ENCODE assay signal across 16 cellular contexts in genomic region chr17:70886648-70887047, GRCh38.
DNase-seq lines count a peak whose midpoint lies in the region; ATAC-seq and TF ChIP-seq lines count a peak whose summit lies in the region.
"Had no signal": no experiment of that assay in that cellular context is flagged by ENCODE, and none has a peak within 500 bp of the region (broad histone marks: within the 10 kb centered on the region; RNA-seq: fewer than 3 reads in every experiment).

No MANE protein-coding gene starts in this region.

- H4K8ac ChIP-seq in mesendoderm (ENCODE audit: low read depth, low read length): no peak overlapping the region

- H3K9me3 ChIP-seq in SK-N-SH: no peaks in the 10 kb centered on the region
- H3K9me3 ChIP-seq: BLaER1, Caco-2 had no signal

- no peak overlapping the region for H3K23ac ChIP-seq in mesendoderm (ENCODE audit: low read length)

- H3K36me3 ChIP-seq in SK-N-SH (replicated peaks in 1 of 2; ENCODE audit: control insufficient read depth in 1 of 2, insufficient read depth in 2 of 2, low read length in 1 of 2): no peaks in the 10 kb centered on the region
- H3K36me3 ChIP-seq in mesendoderm (ENCODE audit: control insufficient read depth, insufficient read depth, low read length): no peaks in the 10 kb centered on the region
- H3K36me3 ChIP-seq: BLaER1 had no signal

- no peaks in the 10 kb centered on the region for H3K79me1 ChIP-seq in mesendoderm (ENCODE audit: low read length)

- no peak overlapping the region for H3K9ac ChIP-seq in SK-N-SH
- H3K9ac ChIP-seq in mesendoderm (ENCODE audit: low read length): no peak overlapping the region
- H3K9ac ChIP-seq: BLaER1 had no signal

- no peak overlapping the region for H2BK120ac ChIP-seq in mesendoderm (ENCODE audit: low read depth, low read length)

- no peaks in the 10 kb centered on the region for H3F3A ChIP-seq in SK-N-SH (replicated peaks; ENCODE audit: insufficient read depth)

- H2BK15ac ChIP-seq in mesendoderm (replicated peaks; ENCODE audit: low read depth): no peak overlapping the region

- no peaks in the 10 kb centered on the region for H4K20me1 ChIP-seq in SK-N-SH (ENCODE audit: insufficient read depth)
- H4K20me1 ChIP-seq: BLaER1 had no signal

- H3K4me3 ChIP-seq in SK-N-SH (ENCODE audit: low read depth in 2 of 2, low read length in 1 of 2) (no peak overlapping the region), mesendoderm (ENCODE audit: low read length) (no peak overlapping the region)
- H3K4me3 ChIP-seq: BLaER1, GM23338 had no signal

- ATAC-seq in left ventricle myocardium superior (no peak), HG03432 (IDR thresholded peaks at IDR 0.05; ENCODE audit: unreplicated experiment) (no peak)
- ATAC-seq: CD8-positive, alpha-beta T cell; GM23338; HCT116 had no signal

- no peak overlapping the region for H3K4ac ChIP-seq in mesendoderm (ENCODE audit: low read depth, low read length)

- peak in 1 of 2 experiments; percentile 53; a peak in 1 of 4 replicates for TF ChIP-seq EP300 in SK-N-SH (IDR thresholded peaks at IDR 0.05; ENCODE audit: borderline replicate concordance in 1 of 2, low read depth in 1 of 2, low read length in 1 of 2)

- no peak for TF ChIP-seq CTCF in SK-N-SH (IDR thresholded peaks at IDR 0.05)

- H3K4me2 ChIP-seq in SK-N-SH (no peak overlapping the region), mesendoderm (ENCODE audit: low read length) (no peak overlapping the region)
- H3K4me2 ChIP-seq: BLaER1, GM23338 had no signal

- WGBS in SK-N-SH (ENCODE audit: low lambda C conversion rate): 8% methylated on average over 2 of the region's 2 CpGs
- WGBS in mesendoderm (ENCODE audit: extremely low coverage, insufficient coverage, low lambda C conversion rate): no CpG with 5 or more reads among the region's 2 CpGs

- H3K9me2 ChIP-seq in SK-N-SH: no peaks in the 10 kb centered on the region

- H2AK5ac ChIP-seq in mesendoderm (ENCODE audit: low read length): no peak overlapping the region

- H2BK5ac ChIP-seq in mesendoderm (ENCODE audit: low read length): no peak overlapping the region

- no peak overlapping the region for H2AFZ ChIP-seq in SK-N-SH (ENCODE audit: low read depth)
- H2AFZ ChIP-seq: GM23338 had no signal

- H3K79me2 ChIP-seq in SK-N-SH (ENCODE audit: insufficient read depth) (no peaks in the 10 kb centered on the region), mesendoderm (ENCODE audit: control insufficient read depth, insufficient read depth, low read length) (no peaks in the 10 kb centered on the region)

- TF ChIP-seq RAD21 in SK-N-SH (IDR thresholded peaks at IDR 0.05; ENCODE audit: low read length): no peak

- H3K27ac ChIP-seq in SK-N-SH (ENCODE audit: low read depth in 2 of 2, low read length in 1 of 2) (no peak overlapping the region), mesendoderm (ENCODE audit: low read depth, low read length) (no peak overlapping the region)
- H3K27ac ChIP-seq: BLaER1, C4-2B had no signal

- CTCF ChIA-PET in SK-N-SH (lab: Yijun Ruan, JAX): interaction anchor here (0.7 to 1.4 kb wide), 2 partner anchors 17 to 120 kb away, joined by 3 to 7 read pairs; no protein-coding TSS in a partner anchor

- peak; percentile 3 for DNase-seq in DMS 273 treated with DMSO at 0.1 percent for 48 hours (lab: John Stamatoyannopoulos, UW)
- no peak for DNase-seq in SK-N-SH
- DNase-seq in mesendoderm: peak; percentile 52
- no peak for DNase-seq in left ventricle myocardium superior
- no peak for DNase-seq in mucosa of gallbladder (ENCODE audit: low spot score)
- DNase-seq: Caco-2; CD4-positive, CD25-positive, alpha-beta regulatory T cell; CD8-positive, alpha-beta T cell; DMS79 treated with DMSO at 0.1 percent for 48 hours; GF-D8; H9 had no signal

- POLR2A ChIA-PET in SK-N-SH (lab: Yijun Ruan, JAX): no interaction called here

- intact Hi-C loops in left ventricle myocardium superior (cut with micrococcal nuclease): no loop called here

- H3K56ac ChIP-seq in mesendoderm (ENCODE audit: low read length): no peak overlapping the region

- no peak overlapping the region for H3K18ac ChIP-seq in mesendoderm (ENCODE audit: low read length)

- H4K5ac ChIP-seq in mesendoderm (ENCODE audit: low read length): no peak overlapping the region

- H3K4me1 ChIP-seq in SK-N-SH (ENCODE audit: control insufficient read depth in 1 of 2, insufficient read depth in 2 of 2, low read depth in 1 of 2, low read length in 1 of 2) (peaks cover 0 to 2% of the 10 kb centered on the region in 2 experiments; a peak in 1 of 4 replicates), mesendoderm (ENCODE audit: control insufficient read depth, low read depth, low read length) (no peaks in the 10 kb centered on the region)
- H3K4me1 ChIP-seq: BLaER1, Caco-2 had no signal

- H3K27me3 ChIP-seq in SK-N-SH (ENCODE audit: insufficient read depth): no peaks in the 10 kb centered on the region
- no peaks in the 10 kb centered on the region for H3K27me3 ChIP-seq in mesendoderm (ENCODE audit: insufficient read depth, low read length, poor library complexity)
- H3K27me3 ChIP-seq: BLaER1 had no signal

TF ChIP-seq in SK-N-SH, 30 proteins besides CTCF, POLR2A, EP300 and RAD21:
- TF ChIP-seq ZBTB33 (IDR thresholded peaks at IDR 0.05; ENCODE audit: borderline replicate concordance, low read depth) (no peak), GATA2 (CRISPR knock-in tag; IDR thresholded peaks at IDR 0.05) (peak; percentile 74), RCOR1 (IDR thresholded peaks at IDR 0.05; ENCODE audit: low read length) (peak; percentile 48; the same call in 1 of the 2 replicates)

Comparison
In these comparisons a context has a peak if more than half of its experiments do, and no peak if none do; other contexts are left out.
1. DNase-seq: peak in DMS 273 treated with DMSO at 0.1 percent for 48 hours (single experiment) and mesendoderm (single experiment); none in SK-N-SH (single experiment), left ventricle myocardium superior (single experiment) and mucosa of gallbladder (single experiment).